ENCODE assay signal across 12 cellular contexts in the genomic region with DNA sequence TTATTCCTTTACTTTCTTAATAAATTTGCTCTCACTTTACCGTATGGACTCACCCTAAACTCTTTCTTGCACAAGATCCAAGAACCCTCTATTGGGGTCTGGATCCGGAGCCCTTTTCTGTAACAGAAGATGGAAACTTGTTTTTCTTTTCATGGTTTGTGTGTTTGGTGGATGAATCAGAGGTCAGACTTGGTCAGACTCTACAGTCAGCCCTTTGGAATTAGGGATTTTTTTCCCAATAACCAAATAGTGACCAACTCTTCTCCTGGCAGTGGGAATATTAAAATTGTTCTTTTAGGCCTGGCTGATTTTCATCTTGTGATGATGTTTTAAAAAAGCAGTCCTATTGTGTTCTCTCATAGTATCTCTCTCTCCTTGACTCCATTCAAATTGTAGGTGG.
DNase-seq lines count a peak whose midpoint lies in the region; ATAC-seq and TF ChIP-seq lines count a peak whose summit lies in the region.
"Had no signal": no experiment of that assay in that cellular context is flagged by ENCODE, and none has a peak within 500 bp of the region (broad histone marks: within the 10 kb centered on the region; RNA-seq: fewer than 3 reads in every experiment).

No MANE protein-coding gene starts in this region.

- H3K9ac ChIP-seq in GM23248 (peak overlapping the region; percentile 34), skeletal muscle satellite cell (ENCODE audit: low read depth, low read length) (peak overlapping the region; percentile 55)
- H3K9ac ChIP-seq: parathyroid adenoma had no signal

- H2AFZ ChIP-seq in GM23248 (peak overlapping the region; percentile 57), OCI-LY7 (ENCODE audit: low read length) (no peak overlapping the region)
- H2AFZ ChIP-seq: parathyroid adenoma had no signal

- TF ChIP-seq CTCF in fibroblast of villous mesenchyme (IDR thresholded peaks at IDR 0.05; ENCODE audit: insufficient read depth, low read depth, low read length), result no peak
- no peak for TF ChIP-seq CTCF in OCI-LY7 (conservative IDR thresholded peaks at IDR 0.05; ENCODE audit: low read length)

- no peaks in the 10 kb centered on the region for H3K27me3 Mint-ChIP-seq in stimulated activated naive B cell treated with anti-CD40 and anti-IgM and Interleukin-4, amounts not matched to agents 10 μg/mL and 1 μg/mL and 100 μg/mL, for 72 hours

- POLR2A ChIA-PET in OCI-LY7 (lab: Charles Lee), result no interaction called here

- no peaks in the 10 kb centered on the region for H3K9me3 ChIP-seq in GM23248 (ENCODE audit: low read depth)
- no peaks in the 10 kb centered on the region for H3K9me3 ChIP-seq in skeletal muscle satellite cell (replicated peaks; ENCODE audit: low read length)
- no peaks in the 10 kb centered on the region for H3K9me3 ChIP-seq in OCI-LY7 (ENCODE audit: low read length)
- H3K9me3 ChIP-seq: upper lobe of left lung had no signal

- peak overlapping the region; percentile 76 for H3K27ac ChIP-seq in GM23248
- H3K27ac ChIP-seq in OCI-LY7 (ENCODE audit: low read depth, low read length, poor library complexity, severe bottlenecking), result no peak overlapping the region
- H3K27ac ChIP-seq: parathyroid adenoma, upper lobe of left lung had no signal

- 2 to 7% methylated on average over 2 of the region's 2 CpGs for WGBS in GM23248 (ENCODE audit: low coverage in 1 of 2, low lambda C conversion rate in 2 of 2, missing lambda C conversion rate in 2 of 2), 2 experiments

- no peaks in the 10 kb centered on the region for H3K9me2 ChIP-seq in GM23248 (ENCODE audit: insufficient read depth)
- H3K9me2 ChIP-seq in OCI-LY7 (ENCODE audit: insufficient read depth, low read length), result no peaks in the 10 kb centered on the region

- no TSS peak for BruUV-seq in OCI-LY7 (replicated peaks; lab: Mats Ljungman, UMichigan)

- H3K9me3 Mint-ChIP-seq in stimulated activated naive B cell treated with anti-CD40 and anti-IgM and Interleukin-4, amounts not matched to agents 10 μg/mL and 1 μg/mL and 100 μg/mL, for 72 hours, result peaks cover 0 to 3% of the 10 kb centered on the region in 2 donors

- H3K4me2 ChIP-seq in GM23248 (ENCODE audit: unreplicated experiment) (peak overlapping the region; percentile 58), skeletal muscle satellite cell (ENCODE audit: low read length) (peak overlapping the region; percentile 45), OCI-LY7 (ENCODE audit: low read length) (no peak overlapping the region)

- peak; percentile 89 for DNase-seq in GM23248
- peak; percentile 19 to 82 for DNase-seq in SW 1271 (lab: John Stamatoyannopoulos, UW)
- DNase-seq in fibroblast of villous mesenchyme (ENCODE audit: low read depth), result peak; percentile 79
- DNase-seq in NCI-H526 treated with DMSO at 0.1 percent for 48 hours (lab: John Stamatoyannopoulos, UW), result no peak
- no peak for DNase-seq in stimulated activated naive B cell treated with anti-CD40 and anti-IgM and Interleukin-4, amounts not matched to agents 10 μg/mL and 1 μg/mL and 100 μg/mL, for 72 hours
- no peak for DNase-seq in OCI-LY7 (ENCODE audit: low spot score)
- DNase-seq: activated T-cell treated with anti-CD3 and anti-CD28 coated beads, Interleukin-2, amount 50 U/mL, for 72 hours; DMS153; upper lobe of left lung had no signal

- H3K27ac Mint-ChIP-seq in stimulated activated naive B cell treated with anti-CD40 and anti-IgM and Interleukin-4, amounts not matched to agents 10 μg/mL and 1 μg/mL and 100 μg/mL, for 72 hours, result no peak overlapping the region
- H3K27ac Mint-ChIP-seq: activated T-cell treated with anti-CD3 and anti-CD28 coated beads, Interleukin-2, amount 50 U/mL, for 72 hours had no signal

- no peaks in the 10 kb centered on the region for H3K27me3 ChIP-seq in GM23248 (replicated peaks; ENCODE audit: insufficient read depth)
- H3K27me3 ChIP-seq in skeletal muscle satellite cell (ENCODE audit: control insufficient read depth, insufficient read depth, low read length), result no peaks in the 10 kb centered on the region
- H3K27me3 ChIP-seq: upper lobe of left lung had no signal

- ATAC-seq in GM18867 (IDR thresholded peaks at IDR 0.05; ENCODE audit: unreplicated experiment), result no peak
- ATAC-seq in stimulated activated naive B cell treated with anti-CD40 and anti-IgM and Interleukin-4, amounts not matched to agents 10 μg/mL and 1 μg/mL and 100 μg/mL, for 72 hours (replicated peaks), result no peak
- ATAC-seq: activated T-cell treated with anti-CD3 and anti-CD28 coated beads, Interleukin-2, amount 50 U/mL, for 72 hours had no signal

- H3K36me3 ChIP-seq in GM23248 (ENCODE audit: low read depth) (no peaks in the 10 kb centered on the region), skeletal muscle satellite cell (ENCODE audit: insufficient read depth, low read length) (no peaks in the 10 kb centered on the region), OCI-LY7 (ENCODE audit: insufficient read depth, low read length) (no peaks in the 10 kb centered on the region)
- H3K36me3 ChIP-seq: upper lobe of left lung had no signal

- H3K4me1 Mint-ChIP-seq in stimulated activated naive B cell treated with anti-CD40 and anti-IgM and Interleukin-4, amounts not matched to agents 10 μg/mL and 1 μg/mL and 100 μg/mL, for 72 hours, result no peaks in the 10 kb centered on the region

- H3K4me3 ChIP-seq in GM23248 (peak overlapping the region; percentile 21), fibroblast of villous mesenchyme (ENCODE audit: low read depth, low read length) (no peak overlapping the region), skeletal muscle satellite cell (ENCODE audit: low read length) (no peak overlapping the region), OCI-LY7 (ENCODE audit: low read depth, low read length, poor library complexity, severe bottlenecking) (no peak overlapping the region)
- H3K4me3 ChIP-seq: upper lobe of left lung had no signal

- intact Hi-C loops in OCI-LY7 (cut with micrococcal nuclease; ENCODE audit: unreplicated experiment), result no loop called here

- in situ Hi-C loops in GM23248 (cut with MboI), result no loop called here

- CTCF ChIA-PET in OCI-LY7 (lab: Charles Lee; ENCODE audit: unreplicated experiment), result no interaction called here

- H3K4me1 ChIP-seq in GM23248 (ENCODE audit: insufficient read depth), result peaks cover 37% of the 10 kb centered on the region
- peaks cover 36% of the 10 kb centered on the region for H3K4me1 ChIP-seq in skeletal muscle satellite cell (ENCODE audit: control insufficient read depth, insufficient read depth, low read length)
- no peaks in the 10 kb centered on the region for H3K4me1 ChIP-seq in OCI-LY7 (ENCODE audit: insufficient read depth, low read length, poor library complexity, severe bottlenecking)
- H3K4me1 ChIP-seq: parathyroid adenoma, upper lobe of left lung had no signal

- no peaks in the 10 kb centered on the region for H3K36me3 Mint-ChIP-seq in stimulated activated naive B cell treated with anti-CD40 and anti-IgM and Interleukin-4, amounts not matched to agents 10 μg/mL and 1 μg/mL and 100 μg/mL, for 72 hours

- no peak overlapping the region for H3K4me3 Mint-ChIP-seq in stimulated activated naive B cell treated with anti-CD40 and anti-IgM and Interleukin-4, amounts not matched to agents 10 μg/mL and 1 μg/mL and 100 μg/mL, for 72 hours
- H3K4me3 Mint-ChIP-seq: activated T-cell treated with anti-CD3 and anti-CD28 coated beads, Interleukin-2, amount 50 U/mL, for 72 hours had no signal

- H4K20me1 ChIP-seq in GM23248 (ENCODE audit: insufficient read depth), result no peaks in the 10 kb centered on the region
- no peaks in the 10 kb centered on the region for H4K20me1 ChIP-seq in OCI-LY7 (ENCODE audit: insufficient read depth, low read length)

- H3K79me2 ChIP-seq in GM23248 (ENCODE audit: insufficient read depth) (no peaks in the 10 kb centered on the region), OCI-LY7 (ENCODE audit: insufficient read depth, low read depth, low read length) (no peaks in the 10 kb centered on the region)
- H3K79me2 ChIP-seq: parathyroid adenoma had no signal

- H3F3A ChIP-seq in GM23248 (ENCODE audit: insufficient read depth), result peaks cover 28% of the 10 kb centered on the region

Comparison
In these comparisons a context has a peak if more than half of its experiments do, and no peak if none do; other contexts are left out.
1. DNase-seq: peak in GM23248 (single experiment), SW 1271 (2 of 2) and fibroblast of villous mesenchyme (single experiment); none in NCI-H526 treated with DMSO at 0.1 percent for 48 hours (single experiment), stimulated activated naive B cell treated with anti-CD40 and anti-IgM and Interleukin-4, amounts not matched to agents 10 μg/mL and 1 μg/mL and 100 μg/mL, for 72 hours (single experiment) and OCI-LY7 (single experiment).